ENCODE assay signal across 9 cellular contexts in the genomic region with DNA sequence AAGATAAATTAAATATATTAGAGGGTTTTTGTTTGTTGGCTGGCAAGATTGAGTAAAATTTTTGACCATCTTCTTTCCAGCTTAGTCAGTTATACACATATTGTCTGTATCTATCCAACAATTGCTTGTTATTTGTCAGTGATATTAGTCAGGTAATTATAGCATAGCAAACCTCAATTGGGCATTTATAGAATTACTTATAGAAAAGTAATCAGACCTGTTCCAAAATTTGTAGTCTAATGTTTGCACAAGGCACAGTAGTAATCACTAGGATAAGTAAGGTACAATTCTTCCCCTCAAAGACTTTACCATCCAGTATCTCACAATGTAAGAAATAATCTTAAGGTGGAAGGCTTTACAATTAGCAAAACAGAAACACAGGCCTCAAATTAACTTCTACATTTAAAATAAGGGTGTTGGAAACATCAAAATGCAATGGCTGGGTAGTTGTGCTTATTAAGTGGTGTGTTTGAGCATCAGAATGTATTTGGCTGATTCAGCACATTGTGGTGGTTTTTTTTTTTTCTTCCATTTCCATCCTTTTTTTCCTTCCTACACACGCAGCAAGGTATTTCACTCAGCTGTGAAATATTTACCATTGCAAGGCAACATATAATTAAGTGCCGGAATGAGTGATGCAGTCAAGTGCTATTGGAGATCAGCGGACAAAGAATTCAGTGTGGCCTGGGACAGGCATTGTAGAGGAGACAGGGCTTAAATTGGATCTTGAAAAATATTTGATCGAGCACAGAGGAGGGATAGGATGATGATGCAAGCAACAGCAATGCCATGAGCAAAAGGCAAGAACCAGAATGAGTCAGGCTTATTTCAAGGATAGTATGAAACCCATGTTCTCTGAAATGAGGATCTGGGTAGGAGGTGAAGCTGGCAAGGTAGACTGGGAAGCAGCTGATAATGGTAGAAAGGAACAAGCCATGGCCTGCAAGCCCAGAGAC.
A peak's percentile ranks its signal among the peaks of the same experiment; 100 is the strongest.
DNase-seq lines count a peak whose midpoint lies in the region; ATAC-seq, FAIRE-seq and TF ChIP-seq lines count a peak whose summit lies in the region.
"Had no signal": no experiment of that assay in that cellular context is flagged by ENCODE, and none has a peak within 500 bp of the region (broad histone marks: within the 10 kb centered on the region; RNA-seq: fewer than 3 reads in every experiment).

No MANE protein-coding gene starts in this region.

- intact Hi-C loops in heart right ventricle (cut with DNase I) (no loop called here), cardiac septum (cut with DNase I) (loop anchor here (5.0 kb wide), 1 partner anchor 35 kb away; no protein-coding TSS in a partner anchor)

- H3K27me3 ChIP-seq in heart right ventricle = no peaks in the 10 kb centered on the region
- H3K27me3 ChIP-seq in astrocyte (ENCODE audit: insufficient read depth, low read length) = no peaks in the 10 kb centered on the region
- H3K27me3 ChIP-seq in hepatocyte = no peaks in the 10 kb centered on the region

- H3K79me2 ChIP-seq in astrocyte (ENCODE audit: insufficient read depth, low read length) (no peaks in the 10 kb centered on the region), hepatocyte (no peaks in the 10 kb centered on the region)

- H3K27ac Mint-ChIP-seq in astrocyte (ENCODE audit: unreplicated experiment) (peak overlapping the region; percentile 98), type B pancreatic cell (peak overlapping the region; percentile 83)

- no peak for DNase-seq in heart right ventricle
- DNase-seq in cardiac septum (ENCODE audit: low spot score) = no peak
- peak; percentile 87 for DNase-seq in astrocyte (ENCODE audit: low read depth)
- no peak for DNase-seq in hepatocyte (ENCODE audit: low spot score)
- DNase-seq in type B pancreatic cell (ENCODE audit: extremely low spot score, unreplicated experiment) = no peak
- DNase-seq in SIG-M5 (lab: John Stamatoyannopoulos, UW) = no peak
- no peak for DNase-seq in iPS-NIHi7 (ENCODE audit: extremely low spot score)
- DNase-seq: cortex of kidney had no signal

- H3K4me1 Mint-ChIP-seq in astrocyte (ENCODE audit: low read depth, unreplicated experiment) = peaks cover 24% of the 10 kb centered on the region
- peaks cover 24% of the 10 kb centered on the region for H3K4me1 Mint-ChIP-seq in type B pancreatic cell (ENCODE audit: unreplicated experiment)

- H3K9me3 ChIP-seq in heart right ventricle (no peaks in the 10 kb centered on the region), astrocyte (ENCODE audit: insufficient read depth, low read depth, low read length) (no peaks in the 10 kb centered on the region), hepatocyte (ENCODE audit: low read depth) (no peaks in the 10 kb centered on the region)

- H3K36me3 Mint-ChIP-seq in astrocyte (ENCODE audit: low read depth, unreplicated experiment) (no peaks in the 10 kb centered on the region), type B pancreatic cell (no peaks in the 10 kb centered on the region)

- H3K9me3 Mint-ChIP-seq in astrocyte (ENCODE audit: unreplicated experiment) (peaks cover 3% of the 10 kb centered on the region), type B pancreatic cell (peaks cover 5% of the 10 kb centered on the region)

- H3K27me3 Mint-ChIP-seq in astrocyte (ENCODE audit: low read depth, unreplicated experiment) (no peaks in the 10 kb centered on the region), type B pancreatic cell (no peaks in the 10 kb centered on the region)

- H3K4me2 ChIP-seq in astrocyte (ENCODE audit: low read length) (peak overlapping the region; percentile 30), hepatocyte (no peak overlapping the region)

- no peaks in the 10 kb centered on the region for H4K20me1 ChIP-seq in astrocyte (ENCODE audit: insufficient read depth, low read length)
- H4K20me1 ChIP-seq in hepatocyte (ENCODE audit: insufficient read depth, poor library complexity, severe bottlenecking) = no peaks in the 10 kb centered on the region

- H3K4me3 ChIP-seq in heart right ventricle (no peak overlapping the region), astrocyte (ENCODE audit: insufficient read depth, low read depth, low read length) (no peak overlapping the region), hepatocyte (no peak overlapping the region)

- H3K27ac ChIP-seq in heart right ventricle = peak overlapping the region in 8 of 10 donors; percentile 52 to 91 (median 81)
- peak overlapping the region; percentile 59 for H3K27ac ChIP-seq in astrocyte (ENCODE audit: low read depth, low read length)
- H3K27ac ChIP-seq in hepatocyte = peak overlapping the region; percentile 63

- no peak overlapping the region for H3K9ac ChIP-seq in astrocyte (ENCODE audit: low read length)

- H3K4me1 ChIP-seq in heart right ventricle (peaks cover 3 to 45% (median 18%) of the 10 kb centered on the region in 9 donors), astrocyte (ENCODE audit: insufficient read depth, low read length) (peaks cover 18% of the 10 kb centered on the region), hepatocyte (ENCODE audit: insufficient read depth) (peaks cover 5% of the 10 kb centered on the region)

- WGBS in heart right ventricle, 2 donors = 54 to 63% methylated on average over 4 of the region's 4 CpGs
- WGBS in hepatocyte (ENCODE audit: low lambda C conversion rate, missing lambda C conversion rate) = 83% methylated on average over 4 of the region's 4 CpGs

- TF ChIP-seq CTCF in heart right ventricle (IDR thresholded peaks at IDR 0.05) (no peak), astrocyte (IDR thresholded peaks at IDR 0.05; ENCODE audit: insufficient read depth, low read depth, low read length) (no peak), hepatocyte (IDR thresholded peaks at IDR 0.05; ENCODE audit: poor library complexity) (no peak), type B pancreatic cell (conservative IDR thresholded peaks at IDR 0.05) (no peak)

- H2AFZ ChIP-seq in astrocyte (ENCODE audit: low read depth, low read length) (peak overlapping the region; percentile 36), hepatocyte (no peak overlapping the region)

- H3K9me2 ChIP-seq in hepatocyte (replicated peaks; ENCODE audit: insufficient read depth) = no peaks in the 10 kb centered on the region

- H3K36me3 ChIP-seq in heart right ventricle (no peaks in the 10 kb centered on the region), astrocyte (ENCODE audit: insufficient read depth, low read length) (no peaks in the 10 kb centered on the region), hepatocyte (replicated peaks; ENCODE audit: insufficient read depth, low read depth) (no peaks in the 10 kb centered on the region)

- peak in 3 of 8 donors; percentile 25 to 32 (median 27) for ATAC-seq in heart right ventricle
- no peak for ATAC-seq in GM19023 (IDR thresholded peaks at IDR 0.05; ENCODE audit: unreplicated experiment)

- H3K4me3 Mint-ChIP-seq in astrocyte (ENCODE audit: unreplicated experiment) = no peak overlapping the region
- H3K4me3 Mint-ChIP-seq in type B pancreatic cell = peak overlapping the region; percentile 17

- FAIRE-seq in astrocyte (lab: Jason Lieb, UNC) = peak; percentile 96
